8 cellular contexts compared by ENCODE assay signal in genomic region chr19:17775245-17775927, GRCh38.
DNase-seq lines count a peak whose midpoint lies in the region; ATAC-seq and TF ChIP-seq lines count a peak whose summit lies in the region.

No MANE protein-coding gene starts in this region.

- peak; percentile 3 for ATAC-seq in HG02798 (IDR thresholded peaks at IDR 0.05; ENCODE audit: poor library complexity, unreplicated experiment)
- no peak for ATAC-seq in HG02870 (IDR thresholded peaks at IDR 0.05; ENCODE audit: unreplicated experiment)
- ATAC-seq in GM19463 (IDR thresholded peaks at IDR 0.05; ENCODE audit: unreplicated experiment), result no peak
- no peak for ATAC-seq in HG03354 (IDR thresholded peaks at IDR 0.05; ENCODE audit: poor library complexity, severe bottlenecking, unreplicated experiment)

- TF ChIP-seq CTCF in WI38 (IDR thresholded peaks at IDR 0.05; ENCODE audit: low read depth, low read length) (peak; percentile 88), epithelial cell of esophagus (IDR thresholded peaks at IDR 0.05; ENCODE audit: insufficient read depth, low read depth, low read length, missing control alignments) (peak; percentile 52)

- no peak overlapping the region for H3K4me3 ChIP-seq in WI38 (ENCODE audit: low read depth, low read length)
- H3K4me3 ChIP-seq in epithelial cell of esophagus (ENCODE audit: low read length), result no peak overlapping the region

- DNase-seq in CMK (ENCODE audit: low read depth) (peak; percentile 67), epithelial cell of esophagus (ENCODE audit: low read depth) (peak; percentile 43)
- peak; percentile 57 to 58 for DNase-seq in stimulated activated CD4-positive, alpha-beta T cell treated with anti-CD3 and anti-CD28 coated beads, Interleukin-2, amount 100 ng/mL, for 24 hours
